Comparison of ENCODE assay signal across 9 cellular contexts in genomic region chr17:59827721-59828477, GRCh38.
DNase-seq lines count a peak whose midpoint lies in the region; ATAC-seq, FAIRE-seq and TF ChIP-seq lines count a peak whose summit lies in the region.
"Had no signal": no experiment of that assay in that cellular context is flagged by ENCODE, and none has a peak within 500 bp of the region (broad histone marks: within the 10 kb centered on the region; RNA-seq: fewer than 3 reads in every experiment).

No MANE protein-coding gene starts in this region.

- H3K9me3 Mint-ChIP-seq in osteocyte (ENCODE audit: unreplicated experiment) = no peaks in the 10 kb centered on the region

- H3K36me3 ChIP-seq in DND-41 (ENCODE audit: insufficient read depth, low read length) (0 out of 2 replicates have a peak, but pooled peaks cover under 1% of the 10 kb centered on the region), KMS-11 (ENCODE audit: insufficient read depth) (no peaks in the 10 kb centered on the region), K562 (ENCODE audit: control insufficient read depth, insufficient read depth, low read length) (peaks cover 1% of the 10 kb centered on the region; the same call in 1 of the 3 replicates)

- H3K4me1 ChIP-seq in DND-41 (ENCODE audit: insufficient read depth, low read length) = peaks cover 57% of the 10 kb centered on the region
- peaks cover 84% of the 10 kb centered on the region for H3K4me1 ChIP-seq in KMS-11 (ENCODE audit: low read depth, poor library complexity, severe bottlenecking)
- H3K4me1 ChIP-seq in K562 (replicated peaks in 1 of 2; ENCODE audit: control insufficient read depth in 2 of 2, insufficient read depth in 2 of 2, low read length in 2 of 2) = peaks cover 9 to 58% of the 10 kb centered on the region in 2 experiments; a peak in 4 of 5 replicates

- TF ChIP-seq EP300 in K562 (IDR thresholded peaks at IDR 0.05; ENCODE audit: low read length) = no peak

- TF ChIP-seq CTCF in DND-41 (IDR thresholded peaks at IDR 0.05; ENCODE audit: borderline replicate concordance, extremely low read depth, low read length, poor library complexity, severe bottlenecking) (no peak), KMS-11 (conservative IDR thresholded peaks at IDR 0.05; ENCODE audit: low read depth, low read length) (no peak), K562 (IDR thresholded peaks at IDR 0.05 in 2 of 3, conservative IDR thresholded peaks at IDR 0.05 in 1 of 3; ENCODE audit: insufficient read depth in 2 of 3, low read depth in 1 of 3, low read length in 3 of 3) (no peak), osteocyte (IDR thresholded peaks at IDR 0.05) (no peak)

- H3K9me3 ChIP-seq in DND-41 (ENCODE audit: insufficient read depth, low read length, severe bottlenecking) (no peaks in the 10 kb centered on the region), K562 (replicated peaks; ENCODE audit: control insufficient read depth, insufficient read depth, low read depth, low read length) (no peaks in the 10 kb centered on the region)

- in situ Hi-C loops in K562 (cut with MboI) = no loop called here

- TF ChIP-seq POLR2A in K562 (conservative IDR thresholded peaks at IDR 0.05) = no peak

- no peaks in the 10 kb centered on the region for H3K9me1 ChIP-seq in K562 (ENCODE audit: control insufficient read depth, insufficient read depth, low read length)

- H3K4me1 Mint-ChIP-seq in osteocyte (ENCODE audit: unreplicated experiment) = peaks cover 70% of the 10 kb centered on the region

- H3K4me2 ChIP-seq in DND-41 (ENCODE audit: insufficient read depth, low read length) = peak overlapping the region; percentile 41
- H3K4me2 ChIP-seq in KMS-11 = peak overlapping the region; percentile 82
- H3K4me2 ChIP-seq in K562 (ENCODE audit: insufficient read depth, low read length) = peak overlapping the region; percentile 9; the same call in 1 of the 2 replicates

- POLR2A ChIA-PET in K562 (lab: Yijun Ruan, JAX) = interaction anchor here (0.8 to 3.5 kb wide), 5 partner anchors 10 to 70 kb away, joined by 3 to 28 read pairs (median 5); no protein-coding TSS in a partner anchor

- 70% methylated on average over 5 of the region's 5 CpGs for WGBS in K562 (ENCODE audit: insufficient coverage, low coverage, missing lambda C conversion rate)

- no peaks in the 10 kb centered on the region for H3K27me3 Mint-ChIP-seq in osteocyte (ENCODE audit: unreplicated experiment)

- FAIRE-seq in K562 (lab: Jason Lieb, UNC) = no peak

- no peak for TF ChIP-seq RAD21 in K562 (CRISPR knock-in tag; conservative IDR thresholded peaks at IDR 0.05 in 1 of 2, IDR thresholded peaks at IDR 0.05 in 1 of 2)

- intact Hi-C loops in K562 (cut with micrococcal nuclease) = no loop called here

- peaks cover 2% of the 10 kb centered on the region for H3K36me3 Mint-ChIP-seq in osteocyte (ENCODE audit: unreplicated experiment)

- ATAC-seq in DND-41 (ENCODE audit: insufficient read depth, low read depth) = no peak
- ATAC-seq in K562 = no peak
- ATAC-seq in HG02884 (IDR thresholded peaks at IDR 0.05; ENCODE audit: unreplicated experiment) = no peak
- ATAC-seq in GM18502 (IDR thresholded peaks at IDR 0.05; ENCODE audit: poor library complexity, unreplicated experiment) = no peak

- no peaks in the 10 kb centered on the region for H3K27me3 ChIP-seq in DND-41 (ENCODE audit: insufficient read depth, low read length, poor library complexity)
- no peaks in the 10 kb centered on the region for H3K27me3 ChIP-seq in KMS-11 (ENCODE audit: insufficient read depth, low read depth)
- no peaks in the 10 kb centered on the region for H3K27me3 ChIP-seq in K562 (ENCODE audit: control insufficient read depth in 2 of 2, insufficient read depth in 2 of 2, low read length in 2 of 2)

- H3K27ac Mint-ChIP-seq in osteocyte (ENCODE audit: unreplicated experiment) = peak overlapping the region; percentile 88

- H3K79me2 ChIP-seq in DND-41 (ENCODE audit: insufficient read depth, low read length) = no peaks in the 10 kb centered on the region
- H3K79me2 ChIP-seq in KMS-11 (ENCODE audit: insufficient read depth, low read depth) = no peaks in the 10 kb centered on the region
- H3K79me2 ChIP-seq in K562 (ENCODE audit: control insufficient read depth, insufficient read depth, low read length) = peaks cover 14% of the 10 kb centered on the region

- H3K9ac ChIP-seq in DND-41 (ENCODE audit: low read depth, low read length) (peak overlapping the region; percentile 40), KMS-11 (peak overlapping the region; percentile 47), K562 (ENCODE audit: insufficient read depth in 1 of 2, low read depth in 2 of 2, low read length in 2 of 2) (peak overlapping the region in 1 of 2 experiments; percentile 61; a peak in 2 of 4 replicates)

- H3K27ac ChIP-seq in DND-41 (ENCODE audit: low read length) (peak overlapping the region; percentile 86), KMS-11 (peak overlapping the region; percentile 81), K562 (ENCODE audit: extremely low read depth, low read depth, low read length) (peak overlapping the region; percentile 91)

- CTCF ChIA-PET in K562 (lab: Yijun Ruan, JAX; ENCODE audit: low intra/inter-chr PET ratio) = no interaction called here

- DNase-seq in DND-41 = no peak
- no peak for DNase-seq in K562 (ENCODE audit: extremely low read depth in 1 of 4, low spot score in 3 of 4)
- no peak for DNase-seq in osteocyte (ENCODE audit: extremely low spot score, unreplicated experiment)
- DNase-seq in middle frontal gyrus (ENCODE audit: extremely low spot score, low spot score) = no peak
- no peak for DNase-seq in activated CD4-positive, alpha-beta T cell treated with anti-CD3 and anti-CD28 coated beads for 1 hour
- DNase-seq: glutamatergic neuron had no signal

- no peak overlapping the region for H2AFZ ChIP-seq in DND-41 (ENCODE audit: low read depth, low read length)
- H2AFZ ChIP-seq in KMS-11 (ENCODE audit: low read depth) = no peak overlapping the region
- H2AFZ ChIP-seq in K562 (ENCODE audit: low read depth, low read length) = no peak overlapping the region

- H4K20me1 ChIP-seq in DND-41 (ENCODE audit: insufficient read depth, low read length) = no peaks in the 10 kb centered on the region
- H4K20me1 ChIP-seq in KMS-11 (ENCODE audit: insufficient read depth) = no peaks in the 10 kb centered on the region
- no peaks in the 10 kb centered on the region for H4K20me1 ChIP-seq in K562 (replicated peaks; ENCODE audit: control insufficient read depth, insufficient read depth, low read length)

- H3K4me3 ChIP-seq in DND-41 (ENCODE audit: low read depth in 1 of 2, low read length in 2 of 2) (no peak overlapping the region), KMS-11 (IDR thresholded peaks at IDR 0.05; ENCODE audit: insufficient read depth, low read depth, low read length) (no peak overlapping the region), K562 (no peak overlapping the region)

- no TSS peak for BruUV-seq in K562 (replicated peaks; lab: Mats Ljungman, UMichigan)

- no peak overlapping the region for H3K4me3 Mint-ChIP-seq in osteocyte (ENCODE audit: unreplicated experiment)

TF ChIP-seq in K562, 482 proteins besides CTCF, POLR2A, EP300 and RAD21 (continues in another document):
- TF ChIP-seq GTF2F1 (IDR thresholded peaks at IDR 0.05; ENCODE audit: low read depth, low read length) (no peak), SRF (CRISPR knock-in tag; IDR thresholded peaks at IDR 0.05) (no peak), BDP1 (IDR thresholded peaks at IDR 0.05; ENCODE audit: insufficient read depth, insufficient read length) (no peak), CBX8 (IDR thresholded peaks at IDR 0.05; ENCODE audit: borderline replicate concordance, extremely low read depth, low read depth, low read length, poor library complexity, severe bottlenecking) (no peak), HMGXB4 (CRISPR knock-in tag; IDR thresholded peaks at IDR 0.05) (no peak), ETV6 (IDR thresholded peaks at IDR 0.05; ENCODE audit: borderline replicate concordance in 1 of 2, low read depth in 2 of 2, low read length in 1 of 2) (no peak), ETV6 (CRISPR knock-in tag; IDR thresholded peaks at IDR 0.05; ENCODE audit: borderline replicate concordance) (no peak), TBP (optimal IDR thresholded peaks at IDR 0.05; ENCODE audit: low read depth, low read length) (no peak)

Comparison
In these comparisons a context has a peak if more than half of its experiments do, and no peak if none do; other contexts are left out.
1. H3K4me2 ChIP-seq: peak in every context shown above with its lines; median percentile 82 in KMS-11; 41 in DND-41; 9 in K562.